In genomic region chr12:59066445-59066844, GRCh38 we compare ENCODE assay signal across 2 cellular contexts.
TF ChIP-seq lines count a peak whose summit lies in the region.

No MANE protein-coding gene starts in this region.

TF ChIP-seq in SK-N-SH, 30 proteins besides CTCF, POLR2A, EP300 and RAD21 (continued from another document):
- no peak for TF ChIP-seq PBX3 (IDR thresholded peaks at IDR 0.05)
- TF ChIP-seq FOXJ3 (CRISPR knock-in tag; IDR thresholded peaks at IDR 0.05): no peak
- TF ChIP-seq IRF3 (IDR thresholded peaks at IDR 0.05; ENCODE audit: low read depth, low read length): no peak
- no peak for TF ChIP-seq USF1 (IDR thresholded peaks at IDR 0.05; ENCODE audit: borderline replicate concordance, low read depth)
- TF ChIP-seq MXI1 (IDR thresholded peaks at IDR 0.05; ENCODE audit: low read depth, low read length): no peak
- no peak for TF ChIP-seq NFIC (IDR thresholded peaks at IDR 0.05; ENCODE audit: borderline replicate concordance)
- no peak for TF ChIP-seq TAF1 (IDR thresholded peaks at IDR 0.05; ENCODE audit: borderline replicate concordance, low read depth, low read length)
- TF ChIP-seq SIN3A (IDR thresholded peaks at IDR 0.05; ENCODE audit: borderline replicate concordance, low read depth, low read length): no peak
- no peak for TF ChIP-seq RCOR1 (IDR thresholded peaks at IDR 0.05; ENCODE audit: low read length)
- TF ChIP-seq TEAD4 (IDR thresholded peaks at IDR 0.05; ENCODE audit: borderline replicate concordance, insufficient read depth): no peak
- TF ChIP-seq REST (IDR thresholded peaks at IDR 0.05; ENCODE audit: low read depth, low read length): no peak
- no peak for TF ChIP-seq EZH2phosphoT487 (IDR thresholded peaks at IDR 0.05; ENCODE audit: borderline replicate concordance, low read depth)
TF ChIP-seq in SK-N-SH: peak in this region for 0.

TF ChIP-seq in SK-N-SH treated with all-trans-retinoic acid at 6 μM for 48 hours, 23 proteins besides CTCF, POLR2A, EP300 and RAD21 (continued from another document):
- TF ChIP-seq ZNF565 (CRISPR knock-in tag; conservative IDR thresholded peaks at IDR 0.05; ENCODE audit: low read depth) (no peak), ISL1 (CRISPR knock-in tag; IDR thresholded peaks at IDR 0.05) (no peak), PATZ1 (CRISPR knock-in tag; IDR thresholded peaks at IDR 0.05; ENCODE audit: borderline replicate concordance) (no peak), POU6F1 (CRISPR knock-in tag; IDR thresholded peaks at IDR 0.05; ENCODE audit: borderline replicate concordance, low read depth) (no peak), ZC3H10 (CRISPR knock-in tag; IDR thresholded peaks at IDR 0.05) (no peak), ZFP3 (CRISPR knock-in tag; IDR thresholded peaks at IDR 0.05) (no peak), TSHZ2 (CRISPR knock-in tag; IDR thresholded peaks at IDR 0.05) (no peak), TOX (CRISPR knock-in tag; IDR thresholded peaks at IDR 0.05; ENCODE audit: borderline replicate concordance) (no peak)
